In genomic region chr7:2763607-2764006, GRCh38 we compare ENCODE assay signal across 14 cellular contexts.
DNase-seq lines count a peak whose midpoint lies in the region; ATAC-seq and TF ChIP-seq lines count a peak whose summit lies in the region.
"Had no signal": no experiment of that assay in that cellular context is flagged by ENCODE, and none has a peak within 500 bp of the region (broad histone marks: within the 10 kb centered on the region; RNA-seq: fewer than 3 reads in every experiment).

No MANE protein-coding gene starts in this region.

- intact Hi-C loops in CD14-positive monocyte (cut with micrococcal nuclease): no loop called here
- intact Hi-C loops in breast epithelium (cut with DNase I; ENCODE audit: low total_unique reads): no loop called here
- intact Hi-C loops in left lung (cut with DNase I): no loop called here
- intact Hi-C loops in activated CD4-positive, alpha-beta T cell treated with anti-CD3 and anti-CD28 coated beads, Interleukin-2, amount 10 ng/mL, durations not matched to agents 24 days and 14 days (cut with micrococcal nuclease): no loop called here

- peak overlapping the region; percentile 90 to 99 for H3K27ac ChIP-seq in breast epithelium
- H3K27ac ChIP-seq in left lung: peak overlapping the region; percentile 79 to 92

- H3K9me3 ChIP-seq in breast epithelium: no peaks in the 10 kb centered on the region
- no peaks in the 10 kb centered on the region for H3K9me3 ChIP-seq in left lung
- H3K9me3 ChIP-seq in skeletal muscle satellite cell (replicated peaks; ENCODE audit: low read length): no peaks in the 10 kb centered on the region

- no peaks in the 10 kb centered on the region for H3K27me3 Mint-ChIP-seq in CD14-positive monocyte (ENCODE audit: low read depth in 3 of 3)
- no peaks in the 10 kb centered on the region for H3K27me3 Mint-ChIP-seq in activated CD4-positive, alpha-beta T cell treated with anti-CD3 and anti-CD28 coated beads, Interleukin-2, amount 10 ng/mL, durations not matched to agents 24 days and 14 days
- H3K27me3 Mint-ChIP-seq in activated naive CD4-positive, alpha-beta T cell treated with anti-CD3 and anti-CD28 coated beads, Interleukin-2, amount 10 ng/mL, durations not matched to agents 7 days and 5 days: no peaks in the 10 kb centered on the region

- H3K36me3 Mint-ChIP-seq in CD14-positive monocyte: peaks cover 38 to 39% of the 10 kb centered on the region in 2 donors
- peaks cover 2% of the 10 kb centered on the region for H3K36me3 Mint-ChIP-seq in activated CD4-positive, alpha-beta T cell treated with anti-CD3 and anti-CD28 coated beads, Interleukin-2, amount 10 ng/mL, durations not matched to agents 24 days and 14 days (ENCODE audit: low read depth)
- no peaks in the 10 kb centered on the region for H3K36me3 Mint-ChIP-seq in activated naive CD4-positive, alpha-beta T cell treated with anti-CD3 and anti-CD28 coated beads, Interleukin-2, amount 10 ng/mL, durations not matched to agents 7 days and 5 days

- H3K36me3 ChIP-seq in breast epithelium: no peaks in the 10 kb centered on the region
- H3K36me3 ChIP-seq in left lung: no peaks in the 10 kb centered on the region
- H3K36me3 ChIP-seq in skeletal muscle satellite cell (ENCODE audit: insufficient read depth, low read length): no peaks in the 10 kb centered on the region

- CTCF ChIA-PET in activated naive CD4-positive, alpha-beta T cell treated with anti-CD3 and anti-CD28 coated beads, Interleukin-2, amount 10 ng/mL, durations not matched to agents 7 days and 5 days (lab: Charles Lee): no interaction called here

- peak overlapping the region; percentile 46 for H3K9ac ChIP-seq in skeletal muscle satellite cell (ENCODE audit: low read depth, low read length)

- no peak for TF ChIP-seq CTCF in CD14-positive monocyte (IDR thresholded peaks at IDR 0.05)
- no peak for TF ChIP-seq CTCF in breast epithelium (IDR thresholded peaks at IDR 0.05)
- no peak for TF ChIP-seq CTCF in left lung (IDR thresholded peaks at IDR 0.05)

- peaks cover 10 to 12% of the 10 kb centered on the region in 2 donors for H3K4me1 ChIP-seq in breast epithelium
- H3K4me1 ChIP-seq in left lung: peaks cover 17 to 47% of the 10 kb centered on the region in 2 donors
- peaks cover 53% of the 10 kb centered on the region for H3K4me1 ChIP-seq in skeletal muscle satellite cell (ENCODE audit: control insufficient read depth, insufficient read depth, low read length)

- H3K27me3 ChIP-seq in breast epithelium (no peaks in the 10 kb centered on the region), left lung (no peaks in the 10 kb centered on the region), skeletal muscle satellite cell (ENCODE audit: control insufficient read depth, insufficient read depth, low read length) (no peaks in the 10 kb centered on the region)

- H3K27ac Mint-ChIP-seq in CD14-positive monocyte: peak overlapping the region in 5 of 7 donors; percentile 55 to 96 (median 91)
- H3K27ac Mint-ChIP-seq in activated CD4-positive, alpha-beta T cell treated with anti-CD3 and anti-CD28 coated beads, Interleukin-2, amount 10 ng/mL, durations not matched to agents 24 days and 14 days: no peak overlapping the region
- no peak overlapping the region for H3K27ac Mint-ChIP-seq in activated naive CD4-positive, alpha-beta T cell treated with anti-CD3 and anti-CD28 coated beads, Interleukin-2, amount 10 ng/mL, durations not matched to agents 7 days and 5 days

- peaks cover 0 to under 1% (median 0%) of the 10 kb centered on the region in 7 donors for H3K9me3 Mint-ChIP-seq in CD14-positive monocyte
- no peaks in the 10 kb centered on the region for H3K9me3 Mint-ChIP-seq in activated CD4-positive, alpha-beta T cell treated with anti-CD3 and anti-CD28 coated beads, Interleukin-2, amount 10 ng/mL, durations not matched to agents 24 days and 14 days
- H3K9me3 Mint-ChIP-seq in activated naive CD4-positive, alpha-beta T cell treated with anti-CD3 and anti-CD28 coated beads, Interleukin-2, amount 10 ng/mL, durations not matched to agents 7 days and 5 days: no peaks in the 10 kb centered on the region

- H3K4me3 Mint-ChIP-seq in CD14-positive monocyte: no peak overlapping the region
- H3K4me3 Mint-ChIP-seq in activated CD4-positive, alpha-beta T cell treated with anti-CD3 and anti-CD28 coated beads, Interleukin-2, amount 10 ng/mL, durations not matched to agents 24 days and 14 days: no peak overlapping the region
- H3K4me3 Mint-ChIP-seq in activated naive CD4-positive, alpha-beta T cell treated with anti-CD3 and anti-CD28 coated beads, Interleukin-2, amount 10 ng/mL, durations not matched to agents 7 days and 5 days: no peak overlapping the region

- peak overlapping the region; percentile 49 for H3K4me2 ChIP-seq in skeletal muscle satellite cell (ENCODE audit: low read length)

- peaks cover 46% of the 10 kb centered on the region for H3K4me1 Mint-ChIP-seq in CD14-positive monocyte
- H3K4me1 Mint-ChIP-seq in activated CD4-positive, alpha-beta T cell treated with anti-CD3 and anti-CD28 coated beads, Interleukin-2, amount 10 ng/mL, durations not matched to agents 24 days and 14 days: peaks cover 24% of the 10 kb centered on the region
- H3K4me1 Mint-ChIP-seq in activated naive CD4-positive, alpha-beta T cell treated with anti-CD3 and anti-CD28 coated beads, Interleukin-2, amount 10 ng/mL, durations not matched to agents 7 days and 5 days: peaks cover 16% of the 10 kb centered on the region

- no peak for ATAC-seq in left lung

- TF ChIP-seq POLR2A in breast epithelium (IDR thresholded peaks at IDR 0.05): no peak

- DNase-seq in CD14-positive monocyte (ENCODE audit: low spot score): no peak
- no peak for DNase-seq in breast epithelium (ENCODE audit: low spot score in 2 of 2)
- DNase-seq in left lung: no peak
- no peak for DNase-seq in activated CD4-positive, alpha-beta T cell treated with anti-CD3 and anti-CD28 coated beads, Interleukin-2, amount 10 ng/mL, durations not matched to agents 24 days and 14 days
- no peak for DNase-seq in activated naive CD4-positive, alpha-beta T cell treated with anti-CD3 and anti-CD28 coated beads, Interleukin-2, amount 10 ng/mL, durations not matched to agents 7 days and 5 days
- DNase-seq in NCI-H774 (lab: John Stamatoyannopoulos, UW): no peak
- no peak for DNase-seq in ecto neural progenitor cell (ENCODE audit: low spot score)
- DNase-seq: activated naive CD4-positive, alpha-beta T cell; DMS53; MV-4-11; NCI-H2227 treated with DMSO at 0.1 percent for 48 hours; small intestine; T1000 had no signal

- H3K4me3 ChIP-seq in breast epithelium (peak overlapping the region in 2 of 3 donors; percentile 41 to 62), left lung (no peak overlapping the region), skeletal muscle satellite cell (ENCODE audit: low read length) (no peak overlapping the region)

Comparison
In these comparisons a context has a peak if more than half of its experiments do, and no peak if none do; other contexts are left out.
1. H3K27ac Mint-ChIP-seq: peak in CD14-positive monocyte (5 of 7); none in activated CD4-positive, alpha-beta T cell treated with anti-CD3 and anti-CD28 coated beads, Interleukin-2, amount 10 ng/mL, durations not matched to agents 24 days and 14 days (single experiment) and activated naive CD4-positive, alpha-beta T cell treated with anti-CD3 and anti-CD28 coated beads, Interleukin-2, amount 10 ng/mL, durations not matched to agents 7 days and 5 days (single experiment).
2. H3K4me3 ChIP-seq: peak in breast epithelium (2 of 3); none in left lung (0 of 2) and skeletal muscle satellite cell (single experiment).